Comparison of ENCODE assay signal across 8 cellular contexts in genomic region chr2:115165529-115166109, GRCh38.
DNase-seq lines count a peak whose midpoint lies in the region; FAIRE-seq and TF ChIP-seq lines count a peak whose summit lies in the region.

No MANE protein-coding gene starts in this region.

- H3K4me1 ChIP-seq in Caco-2 (no peaks in the 10 kb centered on the region), HAP-1 (peaks cover 32% of the 10 kb centered on the region), endothelial cell of umbilical vein (ENCODE audit: control insufficient read depth, extremely low read depth, insufficient read depth, low read length) (no peaks in the 10 kb centered on the region), right atrium auricular region (peaks cover 0 to 16% of the 10 kb centered on the region in 2 donors)

- H3K9me3 Mint-ChIP-seq in Caco-2 (ENCODE audit: unreplicated experiment), result no peaks in the 10 kb centered on the region

- H3K27ac Mint-ChIP-seq in Caco-2 (ENCODE audit: unreplicated experiment), result no peak overlapping the region

- DNase-seq in Caco-2, result peak in 1 of 2 experiments; percentile 34
- DNase-seq in HAP-1 (ENCODE audit: low spot score in 2 of 2), result peak; percentile 58 to 66
- DNase-seq in NCI-H774 (lab: John Stamatoyannopoulos, UW), result peak; percentile 47
- peak; percentile 1 for DNase-seq in endothelial cell of umbilical vein (ENCODE audit: low read depth, low spot score)
- DNase-seq in retina, result peak; percentile 56
- DNase-seq in NK-92 treated with Interleukin-12 subunit alpha and Interleukin-12 subunit beta, amount 100 ng/mL, for 24 hours (lab: John Stamatoyannopoulos, UW), result no peak
- no peak for DNase-seq in right atrium auricular region (ENCODE audit: low spot score)
- no peak for DNase-seq in KG1 (lab: John Stamatoyannopoulos, UW)

- POLR2A ChIA-PET in Caco-2 (lab: Charles Lee) (no interaction called here), endothelial cell of umbilical vein (lab: Charles Lee) (no interaction called here)

- no peaks in the 10 kb centered on the region for H3K9me1 ChIP-seq in endothelial cell of umbilical vein (replicated peaks; ENCODE audit: control insufficient read depth, extremely low read depth, insufficient read depth, low read length)

- in situ Hi-C loops in HAP-1 (cut with MboI; ENCODE audit: low sequenced_read_pairs), result loop anchor here (10.0 to 25.0 kb wide), 2 partner anchors 211 to 428 kb away; no protein-coding TSS in a partner anchor

- H3K36me3 ChIP-seq in Caco-2 (ENCODE audit: control insufficient read depth, insufficient read depth, low read length) (no peaks in the 10 kb centered on the region), HAP-1 (replicated peaks) (no peaks in the 10 kb centered on the region; the same call in 1 of the 2 replicates), endothelial cell of umbilical vein (ENCODE audit: control insufficient read depth in 2 of 2, extremely low read depth in 1 of 2, insufficient read depth in 2 of 2, low read length in 2 of 2) (no peaks in the 10 kb centered on the region), right atrium auricular region (no peaks in the 10 kb centered on the region)

- H3K4me3 ChIP-seq in Caco-2 (ENCODE audit: low read depth, low read length) (no peak overlapping the region), HAP-1 (no peak overlapping the region), endothelial cell of umbilical vein (replicated peaks in 1 of 3; ENCODE audit: insufficient read depth in 1 of 3, low read depth in 1 of 3, low read length in 3 of 3) (no peak overlapping the region), right atrium auricular region (no peak overlapping the region)

- dilution Hi-C loops in endothelial cell of umbilical vein (cut with MboI; ENCODE audit: extremely low pct_ligation_motif_present, low sequenced_read_pairs), result no loop called here

- CTCF ChIA-PET in Caco-2 (lab: Charles Lee), result interaction anchor here (0.8 kb wide), 1 partner anchor 56 kb away, joined by 4 read pairs; no protein-coding TSS in a partner anchor
- CTCF ChIA-PET in endothelial cell of umbilical vein (lab: Charles Lee), result interaction anchor here (1.0 to 1.3 kb wide), 2 partner anchors 9 to 12 kb away, joined by 3 to 4 read pairs; no protein-coding TSS in a partner anchor

- H3K36me3 Mint-ChIP-seq in Caco-2 (ENCODE audit: insufficient read depth, unreplicated experiment), result no peaks in the 10 kb centered on the region

- BruUV-seq in Caco-2 (replicated peaks; lab: Mats Ljungman, UMichigan) (no TSS peak), endothelial cell of umbilical vein (replicated peaks; lab: Mats Ljungman, UMichigan) (no TSS peak)

- peaks cover 3% of the 10 kb centered on the region for H3K27me3 Mint-ChIP-seq in Caco-2 (ENCODE audit: insufficient read depth, unreplicated experiment)

- H3K27ac ChIP-seq in endothelial cell of umbilical vein (ENCODE audit: insufficient read depth, low read depth, low read length) (no peak overlapping the region), right atrium auricular region (no peak overlapping the region)

- no peak overlapping the region for H3K9ac ChIP-seq in endothelial cell of umbilical vein (replicated peaks; ENCODE audit: extremely low read depth, insufficient read depth, low read length)

- FAIRE-seq in endothelial cell of umbilical vein (lab: Jason Lieb, UNC), result peak; percentile 48

- no peak overlapping the region for H3K4me2 ChIP-seq in endothelial cell of umbilical vein (ENCODE audit: insufficient read depth, low read length)

- H3K9me3 ChIP-seq in Caco-2, result no peaks in the 10 kb centered on the region
- no peaks in the 10 kb centered on the region for H3K9me3 ChIP-seq in HAP-1
- H3K9me3 ChIP-seq in endothelial cell of umbilical vein (replicated peaks; ENCODE audit: control insufficient read depth, insufficient read depth, low read length), result no peaks in the 10 kb centered on the region
- H3K9me3 ChIP-seq in right atrium auricular region, result no peaks in the 10 kb centered on the region

- no peaks in the 10 kb centered on the region for H4K20me1 ChIP-seq in endothelial cell of umbilical vein (replicated peaks; ENCODE audit: control insufficient read depth, extremely low read depth, insufficient read depth, low read length)

- intact Hi-C loops in Caco-2 (cut with micrococcal nuclease; ENCODE audit: unreplicated experiment), result loop anchor here (1.0 kb wide), 2 partner anchors 29 to 486 kb away; no protein-coding TSS in a partner anchor
- intact Hi-C loops in endothelial cell of umbilical vein (cut with micrococcal nuclease), result no loop called here

- H2AFZ ChIP-seq in endothelial cell of umbilical vein (ENCODE audit: low read depth, low read length), result no peak overlapping the region

- no peaks in the 10 kb centered on the region for H3K79me2 ChIP-seq in endothelial cell of umbilical vein (ENCODE audit: control insufficient read depth, insufficient read depth, low read length)

- H3K27me3 ChIP-seq in Caco-2 (replicated peaks; ENCODE audit: control insufficient read depth, insufficient read depth, low read length), result no peaks in the 10 kb centered on the region
- no peaks in the 10 kb centered on the region for H3K27me3 ChIP-seq in HAP-1 (ENCODE audit: low read depth)
- H3K27me3 ChIP-seq in endothelial cell of umbilical vein (ENCODE audit: control insufficient read depth in 2 of 2, insufficient read depth in 2 of 2, low read length in 2 of 2), result peaks cover 3 to 4% of the 10 kb centered on the region in 2 experiments
- H3K27me3 ChIP-seq in right atrium auricular region, result peaks cover 3 to 22% of the 10 kb centered on the region in 2 donors

- TF ChIP-seq POLR2A in endothelial cell of umbilical vein (IDR thresholded peaks at IDR 0.05; ENCODE audit: low read depth, low read length), result no peak

- no peaks in the 10 kb centered on the region for H3K4me1 Mint-ChIP-seq in Caco-2 (ENCODE audit: low read depth, unreplicated experiment)

- no peak overlapping the region for H3K4me3 Mint-ChIP-seq in Caco-2 (ENCODE audit: unreplicated experiment)

- peak; percentile 58 to 66 for TF ChIP-seq CTCF in Caco-2 (IDR thresholded peaks at IDR 0.05; ENCODE audit: insufficient read depth in 1 of 2, low read depth in 1 of 2, low read length in 1 of 2, severe bottlenecking in 1 of 2, unreplicated experiment in 1 of 2)
- peak in 1 of 2 donors; percentile 36 for TF ChIP-seq CTCF in endothelial cell of umbilical vein (IDR thresholded peaks at IDR 0.05; ENCODE audit: extremely low read depth in 1 of 2, insufficient read depth in 1 of 2, low read depth in 1 of 2, low read length in 2 of 2)
- peak in 1 of 2 donors; percentile 49 for TF ChIP-seq CTCF in right atrium auricular region (IDR thresholded peaks at IDR 0.05)

TF ChIP-seq in endothelial cell of umbilical vein, 7 proteins besides CTCF, POLR2A, EP300 and RAD21:
- TF ChIP-seq POLR2AphosphoS5 (IDR thresholded peaks at IDR 0.05; ENCODE audit: insufficient read depth, low read depth, low read length), result no peak
- no peak for TF ChIP-seq EZH2 (IDR thresholded peaks at IDR 0.05; ENCODE audit: borderline replicate concordance, low read depth, low read length, severe bottlenecking)
- TF ChIP-seq GATA2 (IDR thresholded peaks at IDR 0.05; ENCODE audit: insufficient read depth, insufficient read length, low read depth, low read length), result no peak
- TF ChIP-seq MAX (IDR thresholded peaks at IDR 0.05; ENCODE audit: insufficient read depth, insufficient read length), result no peak
- TF ChIP-seq JUN (IDR thresholded peaks at IDR 0.05; ENCODE audit: borderline replicate concordance, insufficient read depth, insufficient read length, low read depth), result no peak
- TF ChIP-seq FOS (IDR thresholded peaks at IDR 0.05; ENCODE audit: borderline replicate concordance, insufficient read depth, low read length), result no peak
- no peak for TF ChIP-seq MYC (IDR thresholded peaks at IDR 0.05; ENCODE audit: low read depth, low read length)

Comparison
In these comparisons a context has a peak if more than half of its experiments do, and no peak if none do; other contexts are left out.
1. DNase-seq: peak in HAP-1 (2 of 2), NCI-H774 (single experiment), endothelial cell of umbilical vein (single experiment) and retina (single experiment); none in NK-92 treated with Interleukin-12 subunit alpha and Interleukin-12 subunit beta, amount 100 ng/mL, for 24 hours (single experiment), right atrium auricular region (single experiment) and KG1 (single experiment).